Comparison of ENCODE assay signal across 8 cellular contexts in the genomic region with DNA sequence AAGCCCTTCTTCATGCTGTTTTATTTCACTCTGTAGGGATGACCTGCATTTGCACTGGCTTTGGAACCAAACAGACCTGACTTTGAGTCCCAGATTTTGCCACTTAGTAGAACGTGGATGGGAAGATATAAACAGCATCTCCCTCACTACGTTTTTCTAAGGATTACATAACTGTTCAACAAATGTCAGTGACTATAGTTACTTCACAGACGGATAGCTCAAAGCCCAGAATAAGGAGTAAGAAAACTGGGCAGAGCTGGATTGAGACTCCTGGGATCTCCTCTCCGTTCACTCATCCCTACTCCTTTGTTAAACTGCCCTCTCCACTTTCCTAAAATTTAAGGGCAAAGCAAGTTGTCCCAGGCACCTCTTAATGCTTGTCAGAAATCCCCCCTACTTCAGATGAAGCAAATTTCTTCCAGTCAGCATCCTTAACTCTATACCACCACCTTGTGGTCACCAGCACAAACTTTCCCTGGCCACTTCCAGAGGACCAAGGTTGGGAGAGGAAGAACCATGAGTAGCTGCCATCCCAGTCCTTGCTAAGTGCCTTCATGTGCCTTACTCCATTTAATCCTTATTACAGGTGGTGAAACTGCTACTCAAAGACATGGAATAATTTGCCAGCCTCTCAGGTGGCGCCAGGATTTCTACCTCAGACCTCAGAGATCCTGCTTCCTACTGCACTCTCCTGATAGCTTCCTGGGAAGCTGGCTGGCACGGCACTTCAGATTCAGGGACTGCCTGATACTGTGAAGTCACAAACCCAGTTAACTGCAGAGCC. TPM values are rescaled to one million over a fixed set of nuclear protein-coding genes. Genes with fewer than 3 reads are reported as not detected.
A peak's percentile ranks its signal among the peaks of the same experiment; 100 is the strongest.
DNase-seq lines count a peak whose midpoint lies in the region; ATAC-seq and TF ChIP-seq lines count a peak whose summit lies in the region.

No MANE protein-coding gene starts in this region.

- peak; percentile 51 to 74 (median 68) for ATAC-seq in T-cell (replicated peaks in 1 of 4)
- no peak for ATAC-seq in GM21529 (IDR thresholded peaks at IDR 0.05; ENCODE audit: unreplicated experiment)

- no peaks in the 10 kb centered on the region for H3K9me3 Mint-ChIP-seq in T-cell

- TF ChIP-seq CTCF in epithelial cell of proximal tubule (conservative IDR thresholded peaks at IDR 0.05; ENCODE audit: low read depth, low read length) (peak; percentile 84), uterus (IDR thresholded peaks at IDR 0.05) (peak; percentile 62 to 90 (median 73))

- DNase-seq in A172 (ENCODE audit: low spot score) (peak; percentile 58), ELF-1 (ENCODE audit: low read depth, low spot score) (peak; percentile 63), NCI-H1048 (lab: John Stamatoyannopoulos, UW) (peak; percentile 25), T-cell (peak in 14 of 34 experiments; percentile 12 to 44 (median 21)), epithelial cell of proximal tubule (ENCODE audit: low read depth) (no peak), midbrain (lab: John Stamatoyannopoulos, UW) (peak; percentile 52), uterus (peak in 1 of 2 donors; percentile 44)

- CTCF ChIA-PET in T-cell (lab: Charles Lee), result interaction anchor here (0.6 to 3.2 kb wide), 17 partner anchors 11 to 1983 kb away, joined by 3 to 43 read pairs (median 4); a partner anchor contains a TSS

- H3K27ac ChIP-seq in uterus, result peak overlapping the region in 1 of 2 donors; percentile 5

- H3K27me3 ChIP-seq in uterus, result no peaks in the 10 kb centered on the region

- peak overlapping the region in 1 of 2 donors; percentile 18 for H3K27ac Mint-ChIP-seq in T-cell

- intact Hi-C loops in uterus (cut with DNase I; ENCODE audit: low total_unique reads), result loop anchor here (5.0 kb wide), 2 partner anchors 41 to 56 kb away; no protein-coding TSS in a partner anchor

- H3K27me3 Mint-ChIP-seq in T-cell, result no peaks in the 10 kb centered on the region

- no peak for TF ChIP-seq POLR2A in uterus (IDR thresholded peaks at IDR 0.05)

- no peak overlapping the region for H3K4me3 ChIP-seq in epithelial cell of proximal tubule (ENCODE audit: low read depth, low read length)
- no peak overlapping the region for H3K4me3 ChIP-seq in uterus

- H3K4me1 Mint-ChIP-seq in T-cell, result peaks cover 0 to 2% (median 0%) of the 10 kb centered on the region in 3 donors

- no peaks in the 10 kb centered on the region for H3K36me3 ChIP-seq in uterus

- POLR2A ChIA-PET in T-cell (lab: Charles Lee), result no interaction called here

- no peaks in the 10 kb centered on the region for H3K4me1 ChIP-seq in uterus

- no peaks in the 10 kb centered on the region for H3K9me3 ChIP-seq in uterus

- H3K4me3 Mint-ChIP-seq in T-cell, result no peak overlapping the region

- H3K36me3 Mint-ChIP-seq in T-cell, result peaks cover 13% of the 10 kb centered on the region

RNA-seq across cellular contexts. Expression of a gene that starts 38.4 kb away (rescaled TPM):
- 2.6 and 4.3 TPM in 2 replicates for total RNA-seq in A172 (2014; rRNA removed; shearing (Covaris generic))
- total RNA-seq in T-cell (10 to 100 TPM in 1 of 5 donors, 1 to 10 TPM in 4; 6.8 to 13.8 (median 8.0) TPM), epithelial cell of proximal tubule (2.2 and 6.7 TPM in 2 replicates), uterus (100 to 1,000 TPM in 1 of 4 donors, 10 to 100 TPM in 1, 1 to 10 TPM in 2; 2.6 to 123 (median 35.2) TPM)

RNA-seq across cellular contexts. Expression of a gene that starts 39.4 kb away (rescaled TPM):
- total RNA-seq in A172 (2014; rRNA removed; shearing (Covaris generic)), result 165 and 172 TPM in 2 replicates
- total RNA-seq in T-cell (100 to 1,000 TPM in 1 of 5 donors, 10 to 100 TPM in 4; 40.1 to 115 (median 43.2) TPM), epithelial cell of proximal tubule (65.1 and 125 TPM in 2 replicates), uterus (100 to 1,000 TPM in 2 of 4 donors, 10 to 100 TPM in 2; 40.9 to 129 (median 87.8) TPM)
